Comparison of ENCODE assay signal across 26 cellular contexts in the genomic region with DNA sequence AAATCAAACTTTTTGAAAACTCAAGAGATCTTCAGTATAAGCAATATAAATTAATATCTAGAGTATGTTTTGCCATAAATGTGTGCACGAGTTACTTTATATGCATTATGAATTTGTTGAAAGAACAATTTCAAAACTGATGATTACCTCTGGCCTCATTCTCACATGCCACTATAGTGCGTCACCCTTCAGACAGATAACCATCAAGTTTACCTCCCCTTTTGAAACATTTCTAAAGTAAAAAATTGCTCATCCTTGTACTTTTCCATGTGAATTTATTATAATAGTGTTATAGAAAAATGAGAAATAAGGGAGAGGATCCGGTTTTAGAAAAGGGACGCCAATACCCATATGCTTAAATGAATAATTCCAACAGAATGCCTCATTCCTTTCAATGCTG. TPM values are rescaled to one million over a fixed set of nuclear protein-coding genes. Genes with fewer than 3 reads are reported as not detected.
A peak's percentile ranks its signal among the peaks of the same experiment; 100 is the strongest.
DNase-seq lines count a peak whose midpoint lies in the region; ATAC-seq and TF ChIP-seq lines count a peak whose summit lies in the region.
"Had no signal": no experiment of that assay in that cellular context is flagged by ENCODE, and none has a peak within 500 bp of the region (broad histone marks: within the 10 kb centered on the region; RNA-seq: fewer than 3 reads in every experiment).

No MANE protein-coding gene starts in this region.

- DNase-seq in left ventricle myocardium inferior (no peak), cardiac septum (ENCODE audit: low spot score) (no peak), caudate nucleus (lab: John Stamatoyannopoulos, UW) (no peak), hippocampal formation (lab: John Stamatoyannopoulos, UW) (no peak), SIG-M5 treated with dmso at 0.1 percent for 504 hours (lab: John Stamatoyannopoulos, UW; ENCODE audit: unreplicated experiment) (no peak)
- no peak for DNase-seq in natural killer cell treated with Interleukin-12 subunit alpha and Interleukin-12 subunit beta and Interleukin-15 and Interleukin-18, amount 100 ng/mL, for 72 hours (ENCODE audit: low spot score)
- no peak for DNase-seq in stimulated activated CD4-positive, alpha-beta T cell treated with anti-CD3 and anti-CD28 coated beads, Interleukin-2, amount 100 ng/mL, for 24 hours
- DNase-seq: activated CD4-positive, alpha-beta T cell treated with anti-CD3 and anti-CD28 coated beads for 1 hour; activated CD8-positive, alpha-beta T cell treated with anti-CD3 and anti-CD28 coated beads, Interleukin-2, amount 10 ng/mL, durations not matched to agents 7 days and 5 days; activated effector memory CD4-positive, alpha-beta T cell treated with anti-CD3 and anti-CD28 coated beads, Interleukin-2, amount 50 U/mL, for 16 hours; activated naive CD8-positive, alpha-beta T cell treated with anti-CD3 and anti-CD28 coated beads, Interleukin-2, amount 10 ng/mL, durations not matched to agents 7 days and 5 days; effector memory CD4-positive, alpha-beta T cell; erythroblast; GDM1; lower lobe of right lung; mucosa of descending colon; NCI-H1105 treated with DMSO at 0.1 percent for 48 hours; NCI-H774; right lobe of liver; stimulated activated CD4-positive, alpha-beta T cell treated with anti-CD3 and anti-CD28 coated beads, Interleukin-4, amount 100 ng/mL, for 4 hours; stimulated activated naive CD4-positive, alpha-beta T cell had no signal

- peak overlapping the region; percentile 85 for H3K4me3 Mint-ChIP-seq in natural killer cell treated with Interleukin-12 subunit alpha and Interleukin-12 subunit beta and Interleukin-15 and Interleukin-18, amount 100 ng/mL, for 72 hours
- H3K4me3 Mint-ChIP-seq: activated CD8-positive, alpha-beta T cell treated with anti-CD3 and anti-CD28 coated beads, Interleukin-2, amount 10 ng/mL, durations not matched to agents 7 days and 5 days; activated naive CD8-positive, alpha-beta T cell treated with anti-CD3 and anti-CD28 coated beads, Interleukin-2, amount 10 ng/mL, durations not matched to agents 7 days and 5 days; B cell had no signal

- peak overlapping the region in 1 of 2 donors; percentile 91 for H3K27ac Mint-ChIP-seq in natural killer cell treated with Interleukin-12 subunit alpha and Interleukin-12 subunit beta and Interleukin-15 and Interleukin-18, amount 100 ng/mL, for 72 hours
- H3K27ac Mint-ChIP-seq: activated CD8-positive, alpha-beta T cell treated with anti-CD3 and anti-CD28 coated beads, Interleukin-2, amount 10 ng/mL, durations not matched to agents 7 days and 5 days; activated naive CD8-positive, alpha-beta T cell treated with anti-CD3 and anti-CD28 coated beads, Interleukin-2, amount 10 ng/mL, durations not matched to agents 7 days and 5 days; B cell had no signal

- H3K36me3 Mint-ChIP-seq in natural killer cell treated with Interleukin-12 subunit alpha and Interleukin-12 subunit beta and Interleukin-15 and Interleukin-18, amount 100 ng/mL, for 72 hours = peaks cover 22% of the 10 kb centered on the region

- H3K27me3 Mint-ChIP-seq in natural killer cell treated with Interleukin-12 subunit alpha and Interleukin-12 subunit beta and Interleukin-15 and Interleukin-18, amount 100 ng/mL, for 72 hours = no peaks in the 10 kb centered on the region
- H3K27me3 Mint-ChIP-seq: B cell, IgD-negative memory B cell had no signal

- no peaks in the 10 kb centered on the region for H3K9me3 ChIP-seq in left ventricle myocardium inferior (replicated peaks)
- H3K9me3 ChIP-seq: A549, lower lobe of right lung, mucosa of descending colon, right lobe of liver, thoracic aorta had no signal

- no peaks in the 10 kb centered on the region for H3K36me3 ChIP-seq in left ventricle myocardium inferior
- H3K36me3 ChIP-seq: right lobe of liver, thoracic aorta had no signal

- H3K27me3 ChIP-seq in left ventricle myocardium inferior (ENCODE audit: low read depth) = no peaks in the 10 kb centered on the region
- H3K27me3 ChIP-seq: right lobe of liver had no signal

- peak overlapping the region; percentile 74 for H3K27ac ChIP-seq in left ventricle myocardium inferior (replicated peaks)
- H3K27ac ChIP-seq in caudate nucleus (ENCODE audit: low read depth, low read length) = peak overlapping the region; percentile 23
- H3K27ac ChIP-seq: A549, lower lobe of right lung, right lobe of liver had no signal

- peaks cover 97% of the 10 kb centered on the region for H3K4me1 ChIP-seq in left ventricle myocardium inferior

- H3K4me1 Mint-ChIP-seq in natural killer cell treated with Interleukin-12 subunit alpha and Interleukin-12 subunit beta and Interleukin-15 and Interleukin-18, amount 100 ng/mL, for 72 hours (ENCODE audit: low read depth in 2 of 2) = peaks cover 71 to 79% of the 10 kb centered on the region in 2 donors
- H3K4me1 Mint-ChIP-seq: activated naive CD8-positive, alpha-beta T cell treated with anti-CD3 and anti-CD28 coated beads, Interleukin-2, amount 10 ng/mL, durations not matched to agents 7 days and 5 days had no signal

- TF ChIP-seq CTCF in left ventricle myocardium inferior (IDR thresholded peaks at IDR 0.05; ENCODE audit: borderline replicate concordance) = no peak

- intact Hi-C loops in left ventricle myocardium inferior (cut with micrococcal nuclease) (no loop called here), cardiac septum (cut with DNase I) (no loop called here)

- ATAC-seq in natural killer cell treated with Interleukin-12 subunit alpha and Interleukin-12 subunit beta and Interleukin-15 and Interleukin-18, amount 100 ng/mL, for 72 hours = peak in 1 of 2 donors; percentile 51
- ATAC-seq in HG03565 (IDR thresholded peaks at IDR 0.05; ENCODE audit: unreplicated experiment) = no peak
- ATAC-seq: A549; activated CD8-positive, alpha-beta T cell treated with anti-CD3 and anti-CD28 coated beads, Interleukin-2, amount 10 ng/mL, durations not matched to agents 7 days and 5 days; lower lobe of right lung; mucosa of descending colon; right lobe of liver had no signal

- H3K4me3 ChIP-seq in left ventricle myocardium inferior = no peak overlapping the region
- H3K4me3 ChIP-seq: A549, lower lobe of right lung, mucosa of descending colon, right lobe of liver, thoracic aorta had no signal

- no peaks in the 10 kb centered on the region for H3K9me3 Mint-ChIP-seq in natural killer cell treated with Interleukin-12 subunit alpha and Interleukin-12 subunit beta and Interleukin-15 and Interleukin-18, amount 100 ng/mL, for 72 hours
- H3K9me3 Mint-ChIP-seq: activated naive CD8-positive, alpha-beta T cell treated with anti-CD3 and anti-CD28 coated beads, Interleukin-2, amount 10 ng/mL, durations not matched to agents 7 days and 5 days; IgD-negative memory B cell had no signal

RNA-seq across cellular contexts. Expression of gene ZEB2, which starts 38.3 kb away (rescaled TPM):
- 89.1 TPM for total RNA-seq in left ventricle myocardium inferior
- total RNA-seq in cardiac septum = 122 TPM
- 100 to 1,000 TPM; 181 to 248 TPM for total RNA-seq in natural killer cell treated with Interleukin-12 subunit alpha and Interleukin-12 subunit beta and Interleukin-15 and Interleukin-18, amount 100 ng/mL, for 72 hours
